Comparison of ENCODE assay signal across 8 cellular contexts in genomic region chr12:92146865-92147264, GRCh38. TPM values are rescaled to one million over a fixed set of nuclear protein-coding genes. Genes with fewer than 3 reads are reported as not detected.
DNase-seq lines count a peak whose midpoint lies in the region; ATAC-seq and TF ChIP-seq lines count a peak whose summit lies in the region.

No MANE protein-coding gene starts in this region.

- peaks cover 4% of the 10 kb centered on the region for H3K36me3 ChIP-seq in GM06990 (ENCODE audit: control insufficient read depth, insufficient read depth, low read length)
- H3K36me3 ChIP-seq in OCI-LY3 (replicated peaks; ENCODE audit: low read depth, low read length), result peaks cover 42% of the 10 kb centered on the region
- peaks cover 0 to 17% of the 10 kb centered on the region in 2 donors for H3K36me3 ChIP-seq in psoas muscle (ENCODE audit: insufficient read depth in 1 of 2, low read depth in 1 of 2)

- H3K27ac ChIP-seq in OCI-LY3 (ENCODE audit: low read length), result peak overlapping the region; percentile 80
- peak overlapping the region; percentile 76 for H3K27ac ChIP-seq in psoas muscle

- peaks cover 35% of the 10 kb centered on the region for H4K20me1 ChIP-seq in OCI-LY3 (ENCODE audit: insufficient read depth, low read length)

- H2AFZ ChIP-seq in OCI-LY3 (ENCODE audit: low read depth, low read length), result no peak overlapping the region

- peak overlapping the region; percentile 94 for H3K9ac ChIP-seq in OCI-LY3 (ENCODE audit: low read length)

- no peak for TF ChIP-seq CTCF in GM06990 (IDR thresholded peaks at IDR 0.05; ENCODE audit: insufficient read depth, low read length, poor library complexity, severe bottlenecking)
- TF ChIP-seq CTCF in OCI-LY3 (IDR thresholded peaks at IDR 0.05; ENCODE audit: low read depth, low read length), result no peak
- TF ChIP-seq CTCF in epithelial cell of proximal tubule (conservative IDR thresholded peaks at IDR 0.05; ENCODE audit: low read depth, low read length), result no peak
- no peak for TF ChIP-seq CTCF in psoas muscle (IDR thresholded peaks at IDR 0.05)

- peaks cover 57% of the 10 kb centered on the region for H3K79me2 ChIP-seq in OCI-LY3 (ENCODE audit: low read length)

- peak overlapping the region; percentile 74 for H3K4me2 ChIP-seq in OCI-LY3 (ENCODE audit: low read length)

- WGBS in psoas muscle, 3 donors, result 20 to 31% (median 23%) methylated on average over 3 of the region's 3 CpGs

- H3K27me3 ChIP-seq in GM06990 (replicated peaks; ENCODE audit: control insufficient read depth, insufficient read depth, low read length) (no peaks in the 10 kb centered on the region), OCI-LY3 (ENCODE audit: low read depth, low read length) (no peaks in the 10 kb centered on the region), psoas muscle (ENCODE audit: insufficient read depth in 3 of 3, low read length in 2 of 3) (no peaks in the 10 kb centered on the region)

- intact Hi-C loops in psoas muscle (cut with DNase I), result loop anchor here (5.0 to 10.0 kb wide), 3 partner anchors 332 to 415 kb away; no protein-coding TSS in a partner anchor

- H3K9me3 ChIP-seq in OCI-LY3 (ENCODE audit: insufficient read depth, low read length) (no peaks in the 10 kb centered on the region), psoas muscle (no peaks in the 10 kb centered on the region)

- DNase-seq in GM06990 (ENCODE audit: extremely low read depth, insufficient read length) (no peak), epithelial cell of proximal tubule (ENCODE audit: low read depth) (no peak), psoas muscle (no peak)

- no peak for ATAC-seq in psoas muscle
- ATAC-seq in HG02840 (IDR thresholded peaks at IDR 0.05; ENCODE audit: low FRiP score, unreplicated experiment), result no peak
- ATAC-seq in HG03460 (IDR thresholded peaks at IDR 0.05; ENCODE audit: unreplicated experiment), result no peak
- no peak for ATAC-seq in GM21515 (IDR thresholded peaks at IDR 0.05; ENCODE audit: unreplicated experiment)
- no peak for ATAC-seq in GM18861 (IDR thresholded peaks at IDR 0.05; ENCODE audit: unreplicated experiment)

- H3K4me1 ChIP-seq in OCI-LY3 (ENCODE audit: low read length), result peaks cover 13% of the 10 kb centered on the region
- peaks cover 18% of the 10 kb centered on the region for H3K4me1 ChIP-seq in psoas muscle

- H3K4me3 ChIP-seq in GM06990 (replicated peaks; ENCODE audit: low read depth, low read length), result peak overlapping the region; percentile 83
- H3K4me3 ChIP-seq in OCI-LY3 (ENCODE audit: low read length), result peak overlapping the region; percentile 95
- peak overlapping the region; percentile 74 for H3K4me3 ChIP-seq in epithelial cell of proximal tubule (ENCODE audit: low read depth, low read length)
- peak overlapping the region; percentile 86 for H3K4me3 ChIP-seq in psoas muscle

RNA-seq across cellular contexts. Expression of gene BTG1, which starts 1.2 kb away (rescaled TPM):
- total RNA-seq in epithelial cell of proximal tubule, result 15.8 and 22.8 TPM in 2 replicates
- total RNA-seq in psoas muscle, result 10 to 100 TPM; 18.4 to 34.2 (median 28.5) TPM
- 10 to 100 TPM in 2 of 3 donors, 1 to 10 TPM in 1; 9.9 to 12.6 (median 10.6) TPM for polyA plus RNA-seq in psoas muscle
